In the genomic region with DNA sequence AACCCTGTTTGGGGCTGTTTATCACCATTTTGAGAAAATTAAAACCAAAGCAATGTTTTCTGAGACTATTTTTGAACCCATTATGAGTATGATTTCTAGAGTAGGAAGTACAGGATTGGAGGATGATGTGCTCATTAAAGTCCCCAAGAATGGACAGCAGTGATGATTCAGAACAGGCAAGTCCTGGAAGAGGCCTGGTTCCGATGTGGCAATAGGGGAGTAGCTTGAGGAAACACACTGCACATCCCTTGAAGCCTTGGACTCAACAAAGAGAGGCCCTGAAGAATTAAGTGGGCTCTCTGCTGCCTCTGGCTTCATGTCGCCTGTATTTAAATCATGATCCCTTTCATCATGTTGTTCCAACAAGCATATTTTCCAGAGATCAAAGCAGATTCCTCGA, we compare ENCODE assay signal across 17 cellular contexts.
DNase-seq lines count a peak whose midpoint lies in the region; ATAC-seq and TF ChIP-seq lines count a peak whose summit lies in the region.
"Had no signal": no experiment of that assay in that cellular context is flagged by ENCODE, and none has a peak within 500 bp of the region (broad histone marks: within the 10 kb centered on the region; RNA-seq: fewer than 3 reads in every experiment).

No MANE protein-coding gene starts in this region.

- ATAC-seq in GM21576 (IDR thresholded peaks at IDR 0.05; ENCODE audit: unreplicated experiment) = no peak
- ATAC-seq in naive thymus-derived CD4-positive, alpha-beta T cell = no peak
- ATAC-seq: GM12878 had no signal

- TF ChIP-seq CTCF in esophagus muscularis mucosa (IDR thresholded peaks at IDR 0.05) (no peak), dorsolateral prefrontal cortex (IDR thresholded peaks at IDR 0.05 in 54 of 56, conservative IDR thresholded peaks at IDR 0.05 in 2 of 56; ENCODE audit: low read depth in 1 of 56, partially characterized antibody in 56 of 56) (no peak)

- H3K4me3 Mint-ChIP-seq in naive thymus-derived CD4-positive, alpha-beta T cell = no peak overlapping the region
- H3K4me3 Mint-ChIP-seq: IgD-negative memory B cell had no signal

- peak; percentile 34 for DNase-seq in GM03348 (ENCODE audit: low spot score)
- DNase-seq in NCI-H69 (lab: John Stamatoyannopoulos, UW) = peak; percentile 29
- peak; percentile 19 for DNase-seq in esophagus muscularis mucosa (ENCODE audit: extremely low spot score)
- DNase-seq in renal cortical epithelial cell (ENCODE audit: low read depth) = peak; percentile 21
- no peak for DNase-seq in islet precursor cell
- no peak for DNase-seq in dorsolateral prefrontal cortex
- DNase-seq in naive thymus-derived CD4-positive, alpha-beta T cell = no peak
- DNase-seq: C1 segment of cervical spinal cord, EL, NCI-H146, NCI-H2081 treated with DMSO at 0.1 percent for 48 hours, NCI-H226, NCI-H526 had no signal

- intact Hi-C loops in esophagus muscularis mucosa (cut with DNase I) (no loop called here), dorsolateral prefrontal cortex (cut with DNase I) (no loop called here)
- intact Hi-C loops in naive thymus-derived CD4-positive, alpha-beta T cell (cut with micrococcal nuclease) = no loop called here

- peaks cover 0 to 10% (median 5%) of the 10 kb centered on the region in 5 donors for H3K27me3 Mint-ChIP-seq in naive thymus-derived CD4-positive, alpha-beta T cell

- no peak for TF ChIP-seq POLR2A in esophagus muscularis mucosa (IDR thresholded peaks at IDR 0.05; ENCODE audit: low read depth)

- peaks cover 12 to 17% (median 15%) of the 10 kb centered on the region in 4 donors for H3K4me1 ChIP-seq in esophagus muscularis mucosa
- no peaks in the 10 kb centered on the region for H3K4me1 ChIP-seq in naive thymus-derived CD4-positive, alpha-beta T cell (ENCODE audit: control insufficient read depth in 2 of 2, insufficient read depth in 2 of 2, low read length in 2 of 2)

- TF ChIP-seq EP300 in esophagus muscularis mucosa (IDR thresholded peaks at IDR 0.05) = no peak

- H3K9me3 Mint-ChIP-seq in naive thymus-derived CD4-positive, alpha-beta T cell = peaks cover 0 to 4% (median 0%) of the 10 kb centered on the region in 11 donors
- H3K9me3 Mint-ChIP-seq: IgD-negative memory B cell had no signal

- H3K4me3 ChIP-seq in esophagus muscularis mucosa = no peak overlapping the region
- no peak overlapping the region for H3K4me3 ChIP-seq in dorsolateral prefrontal cortex
- H3K4me3 ChIP-seq in naive thymus-derived CD4-positive, alpha-beta T cell (ENCODE audit: low read length) = no peak overlapping the region
- H3K4me3 ChIP-seq: GM12878, HAP-1 had no signal

- H3K27ac Mint-ChIP-seq in naive thymus-derived CD4-positive, alpha-beta T cell = no peak overlapping the region
- H3K27ac Mint-ChIP-seq: IgD-negative memory B cell had no signal

- no peaks in the 10 kb centered on the region for H3K36me3 Mint-ChIP-seq in naive thymus-derived CD4-positive, alpha-beta T cell
- H3K36me3 Mint-ChIP-seq: IgD-negative memory B cell had no signal

- H3K27ac ChIP-seq in esophagus muscularis mucosa (replicated peaks in 1 of 4) (no peak overlapping the region), dorsolateral prefrontal cortex (no peak overlapping the region)
- no peak overlapping the region for H3K27ac ChIP-seq in naive thymus-derived CD4-positive, alpha-beta T cell (ENCODE audit: low read depth, low read length)

- no peaks in the 10 kb centered on the region for H3K4me1 Mint-ChIP-seq in naive thymus-derived CD4-positive, alpha-beta T cell
- H3K4me1 Mint-ChIP-seq: IgD-negative memory B cell had no signal

- POLR2A ChIA-PET in naive thymus-derived CD4-positive, alpha-beta T cell (lab: Charles Lee) = no interaction called here

- 94% methylated on average over 3 of the region's 3 CpGs for WGBS in esophagus muscularis mucosa

- H3K27me3 ChIP-seq in esophagus muscularis mucosa (no peaks in the 10 kb centered on the region), dorsolateral prefrontal cortex (no peaks in the 10 kb centered on the region)
- H3K27me3 ChIP-seq in naive thymus-derived CD4-positive, alpha-beta T cell (ENCODE audit: control insufficient read depth in 2 of 2, insufficient read depth in 2 of 2, low read length in 2 of 2) = no peaks in the 10 kb centered on the region

- no peaks in the 10 kb centered on the region for H3K36me3 ChIP-seq in esophagus muscularis mucosa
- no peaks in the 10 kb centered on the region for H3K36me3 ChIP-seq in naive thymus-derived CD4-positive, alpha-beta T cell (ENCODE audit: control insufficient read depth in 2 of 3, insufficient read depth in 3 of 3, low read length in 3 of 3)
- H3K36me3 ChIP-seq: HAP-1 had no signal

- CTCF ChIA-PET in naive thymus-derived CD4-positive, alpha-beta T cell (lab: Charles Lee) = no interaction called here

- H3K9me3 ChIP-seq in esophagus muscularis mucosa = no peaks in the 10 kb centered on the region
- H3K9me3 ChIP-seq in naive thymus-derived CD4-positive, alpha-beta T cell (ENCODE audit: control insufficient read depth in 2 of 3, low read length in 3 of 3) = no peaks in the 10 kb centered on the region
- H3K9me3 ChIP-seq: HAP-1 had no signal

Comparison
In these comparisons a context has a peak if more than half of its experiments do, and no peak if none do; other contexts are left out.
1. DNase-seq: peak in GM03348 (single experiment), NCI-H69 (single experiment), esophagus muscularis mucosa (single experiment) and renal cortical epithelial cell (single experiment); none in islet precursor cell (single experiment), dorsolateral prefrontal cortex (0 of 10) and naive thymus-derived CD4-positive, alpha-beta T cell (0 of 9).